1 cellular context compared by ENCODE assay signal in the genomic region with DNA sequence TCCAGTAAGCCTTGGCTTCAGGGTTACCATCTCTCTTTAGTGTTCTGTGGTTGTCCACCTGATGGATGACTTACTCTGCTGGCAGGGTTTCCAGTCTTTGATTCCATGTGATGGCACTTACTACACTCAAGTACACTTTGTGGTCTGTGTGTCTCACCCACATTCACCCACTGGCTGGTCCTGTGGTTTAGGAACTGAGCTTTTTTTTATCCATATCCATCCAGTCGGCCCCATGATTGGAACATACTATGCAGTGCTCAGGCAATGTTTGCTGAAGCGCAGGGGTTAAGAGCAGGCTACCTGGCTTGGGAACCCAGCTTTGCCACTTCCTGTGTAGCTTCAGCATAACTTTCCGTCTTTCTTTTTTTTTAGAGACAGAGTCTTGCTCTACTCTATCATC.
TF ChIP-seq lines count a peak whose summit lies in the region.

No MANE protein-coding gene starts in this region.

TF ChIP-seq in WTC11, 78 proteins besides CTCF, POLR2A, EP300 and RAD21 (continued from another document):
- TF ChIP-seq AFF4 (CRISPR knock-in tag; IDR thresholded peaks at IDR 0.05; ENCODE audit: borderline replicate concordance), result no peak
- TF ChIP-seq ZNF512 (CRISPR knock-in tag; IDR thresholded peaks at IDR 0.05; ENCODE audit: borderline replicate concordance), result no peak
- no peak for TF ChIP-seq SOX15 (CRISPR knock-in tag; IDR thresholded peaks at IDR 0.05)
- no peak for TF ChIP-seq ZNF396 (CRISPR knock-in tag; IDR thresholded peaks at IDR 0.05; ENCODE audit: borderline replicate concordance)
- TF ChIP-seq, protein P1, sequence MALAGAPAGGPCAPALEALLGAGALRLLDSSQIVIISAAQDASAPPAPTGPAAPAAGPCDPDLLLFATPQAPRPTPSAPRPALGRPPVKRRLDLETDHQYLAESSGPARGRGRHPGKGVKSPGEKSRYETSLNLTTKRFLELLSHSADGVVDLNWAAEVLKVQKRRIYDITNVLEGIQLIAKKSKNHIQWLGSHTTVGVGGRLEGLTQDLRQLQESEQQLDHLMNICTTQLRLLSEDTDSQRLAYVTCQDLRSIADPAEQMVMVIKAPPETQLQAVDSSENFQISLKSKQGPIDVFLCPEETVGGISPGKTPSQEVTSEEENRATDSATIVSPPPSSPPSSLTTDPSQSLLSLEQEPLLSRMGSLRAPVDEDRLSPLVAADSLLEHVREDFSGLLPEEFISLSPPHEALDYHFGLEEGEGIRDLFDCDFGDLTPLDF (CRISPR knock-in tag; IDR thresholded peaks at IDR 0.05), result no peak
- no peak for TF ChIP-seq ETV6 (CRISPR knock-in tag; IDR thresholded peaks at IDR 0.05)
- no peak for TF ChIP-seq JUN (CRISPR knock-in tag; IDR thresholded peaks at IDR 0.05)
- no peak for TF ChIP-seq NFATC4 (CRISPR knock-in tag; IDR thresholded peaks at IDR 0.05)
TF ChIP-seq in WTC11: peak in this region for 0.
